12 cellular contexts compared by ENCODE assay signal in the genomic region with DNA sequence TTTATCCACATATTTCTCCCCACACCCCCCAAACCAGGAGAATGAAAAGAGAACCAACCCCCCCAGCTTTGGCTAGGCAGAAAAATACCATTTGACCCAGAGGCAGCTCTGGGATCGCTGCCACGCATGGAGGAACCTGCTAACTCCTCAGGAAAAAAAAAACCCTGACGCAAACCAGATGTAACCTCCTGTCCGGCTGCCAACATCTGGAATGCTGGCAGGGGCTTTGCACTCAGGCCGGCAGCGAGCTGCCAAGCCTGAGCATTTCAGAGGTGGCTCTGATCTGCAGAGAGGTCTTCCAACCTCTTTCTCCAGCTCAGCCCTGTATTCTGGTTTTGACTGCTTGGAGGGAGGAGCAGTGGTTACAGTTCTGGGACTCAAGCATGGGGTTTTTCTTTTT. TPM values are rescaled to one million over a fixed set of nuclear protein-coding genes. Genes with fewer than 3 reads are reported as not detected.
DNase-seq lines count a peak whose midpoint lies in the region; ATAC-seq and TF ChIP-seq lines count a peak whose summit lies in the region.
"Had no signal": no experiment of that assay in that cellular context is flagged by ENCODE, and none has a peak within 500 bp of the region (broad histone marks: within the 10 kb centered on the region; RNA-seq: fewer than 3 reads in every experiment).

No MANE protein-coding gene starts in this region.

- H3K14ac ChIP-seq in trophoblast cell (ENCODE audit: low read length) = no peak overlapping the region

- no peak overlapping the region for H3K18ac ChIP-seq in trophoblast cell (ENCODE audit: low read length)

- H3K4me3 Mint-ChIP-seq in endothelial cell (ENCODE audit: unreplicated experiment) = peak overlapping the region; percentile 69
- H3K4me3 Mint-ChIP-seq: naive thymus-derived CD8-positive, alpha-beta T cell had no signal

- intact Hi-C loops in lower leg skin (cut with DNase I; ENCODE audit: low total_unique reads) = no loop called here

- H3K4me1 ChIP-seq in thoracic aorta (ENCODE audit: control insufficient read depth in 1 of 2, low read depth in 2 of 2) = peaks cover 39 to 74% of the 10 kb centered on the region in 2 donors
- no peaks in the 10 kb centered on the region for H3K4me1 ChIP-seq in trophoblast cell (ENCODE audit: control insufficient read depth in 1 of 2, insufficient read depth in 2 of 2, low read length in 2 of 2)

- no peak overlapping the region for H2BK5ac ChIP-seq in trophoblast cell (ENCODE audit: low read depth, low read length, poor library complexity)

- no peak overlapping the region for H3K27ac Mint-ChIP-seq in endothelial cell (ENCODE audit: unreplicated experiment)

- H4K12ac ChIP-seq in trophoblast cell (ENCODE audit: low read depth, low read length) = no peak overlapping the region

- H4K91ac ChIP-seq in trophoblast cell (ENCODE audit: low read depth, low read length) = no peak overlapping the region

- no peak overlapping the region for H3K23ac ChIP-seq in trophoblast cell (ENCODE audit: low read length)

- TF ChIP-seq POLR2A in lower leg skin (IDR thresholded peaks at IDR 0.05) = no peak

- no peak overlapping the region for H2BK120ac ChIP-seq in trophoblast cell (ENCODE audit: insufficient read depth, low read length, poor library complexity)

- DNase-seq in NCI-H2029 treated with DMSO at 0.1 percent for 48 hours (lab: John Stamatoyannopoulos, UW) (peak; percentile 66), endothelial cell (ENCODE audit: low spot score) (no peak), lower leg skin (ENCODE audit: low spot score in 2 of 2) (peak; percentile 65 to 94), thoracic aorta (ENCODE audit: low spot score) (peak; percentile 44), trophoblast cell (no peak), SIG-M5 treated with dmso at 0.1 percent for 504 hours (lab: John Stamatoyannopoulos, UW; ENCODE audit: unreplicated experiment) (no peak), NCI-H2196 (lab: John Stamatoyannopoulos, UW; ENCODE audit: unreplicated experiment) (no peak)
- DNase-seq: activated CD4-positive, alpha-beta T cell treated with anti-CD3 and anti-CD28 coated beads, Interleukin-2, amount 10 ng/mL, durations not matched to agents 24 days and 14 days; naive thymus-derived CD8-positive, alpha-beta T cell had no signal

- no peaks in the 10 kb centered on the region for H3K27me3 ChIP-seq in thoracic aorta (replicated peaks; ENCODE audit: insufficient read depth)
- H3K27me3 ChIP-seq in trophoblast cell (ENCODE audit: insufficient read depth, low read length) = no peaks in the 10 kb centered on the region

- H3K4me3 ChIP-seq in lower leg skin (ENCODE audit: low read depth, poor library complexity, severe bottlenecking) (no peak overlapping the region), thoracic aorta (peak overlapping the region; percentile 9), trophoblast cell (ENCODE audit: low read depth, low read length) (no peak overlapping the region)

- ATAC-seq in thoracic aorta (ENCODE audit: insufficient number of reproducible peaks, low FRiP score, low read depth) (peak; percentile 22), GM18870 (IDR thresholded peaks at IDR 0.05; ENCODE audit: unreplicated experiment) (no peak)
- ATAC-seq: naive thymus-derived CD8-positive, alpha-beta T cell; Panc1 had no signal

- no peaks in the 10 kb centered on the region for H3K79me2 ChIP-seq in trophoblast cell (ENCODE audit: control insufficient read depth, insufficient read depth, low read length, poor library complexity)

- TF ChIP-seq CTCF in endothelial cell (IDR thresholded peaks at IDR 0.05; ENCODE audit: unreplicated experiment) (no peak), lower leg skin (IDR thresholded peaks at IDR 0.05) (no peak), thoracic aorta (IDR thresholded peaks at IDR 0.05) (no peak)

- no peak overlapping the region for H3K9ac ChIP-seq in trophoblast cell (ENCODE audit: low read length)

- H3K36me3 ChIP-seq in thoracic aorta = no peaks in the 10 kb centered on the region
- H3K36me3 ChIP-seq in trophoblast cell (ENCODE audit: control insufficient read depth in 1 of 2, insufficient read depth in 2 of 2, low read length in 2 of 2) = peaks cover 18 to 19% of the 10 kb centered on the region in 2 experiments

- H3K79me1 ChIP-seq in trophoblast cell (ENCODE audit: low read length) = no peaks in the 10 kb centered on the region

- H3K4me1 Mint-ChIP-seq in endothelial cell (ENCODE audit: unreplicated experiment) = peaks cover 72% of the 10 kb centered on the region

- no peak overlapping the region for H3K4ac ChIP-seq in trophoblast cell (ENCODE audit: low read depth, low read length)

- no peak overlapping the region for H4K8ac ChIP-seq in trophoblast cell (ENCODE audit: low read depth, low read length)

- H2AFZ ChIP-seq in trophoblast cell (ENCODE audit: insufficient read depth, low read length, poor library complexity) = no peak overlapping the region

- H3K27ac ChIP-seq in thoracic aorta = peak overlapping the region; percentile 78 to 81
- H3K27ac ChIP-seq in trophoblast cell (ENCODE audit: low read depth, low read length) = no peak overlapping the region
- H3K27ac ChIP-seq: HL-60 had no signal

- no peaks in the 10 kb centered on the region for H3K9me3 Mint-ChIP-seq in endothelial cell (ENCODE audit: unreplicated experiment)
- H3K9me3 Mint-ChIP-seq: activated CD4-positive, alpha-beta T cell treated with anti-CD3 and anti-CD28 coated beads, Interleukin-2, amount 10 ng/mL, durations not matched to agents 24 days and 14 days; naive thymus-derived CD8-positive, alpha-beta T cell had no signal

- 14% methylated on average over 6 of the region's 6 CpGs for WGBS in lower leg skin, 2 donors
- WGBS in trophoblast cell (ENCODE audit: extremely low coverage, insufficient coverage, insufficient read length) = no CpG with 5 or more reads among the region's 6 CpGs

- peaks cover 2% of the 10 kb centered on the region for H3K27me3 Mint-ChIP-seq in endothelial cell (ENCODE audit: unreplicated experiment)
- H3K27me3 Mint-ChIP-seq: activated CD4-positive, alpha-beta T cell treated with anti-CD3 and anti-CD28 coated beads, Interleukin-2, amount 10 ng/mL, durations not matched to agents 24 days and 14 days had no signal

- H3K9me3 ChIP-seq in thoracic aorta = no peaks in the 10 kb centered on the region
- H3K9me3 ChIP-seq in trophoblast cell (ENCODE audit: insufficient read depth, low read depth, low read length) = peaks cover 4% of the 10 kb centered on the region

- peaks cover 51% of the 10 kb centered on the region for H3K36me3 Mint-ChIP-seq in endothelial cell (ENCODE audit: low read depth, unreplicated experiment)
- H3K36me3 Mint-ChIP-seq: naive thymus-derived CD8-positive, alpha-beta T cell had no signal

- no peak overlapping the region for H2AK5ac ChIP-seq in trophoblast cell (ENCODE audit: low read length)

- no peak overlapping the region for H2BK12ac ChIP-seq in trophoblast cell (ENCODE audit: low read length)

- H3K4me2 ChIP-seq in trophoblast cell (ENCODE audit: low read length) = no peak overlapping the region

RNA-seq across cellular contexts. Expression of a gene that starts 8.2 kb away (rescaled TPM):
- total RNA-seq in endothelial cell (ENCODE audit: unreplicated experiment) (1,531 TPM), lower leg skin (10 to 100 TPM; 35.1 to 90.4 (median 39.6) TPM), thoracic aorta (100 to 1,000 TPM; 177 to 310 TPM)
- 68.1 and 68.9 TPM in 2 replicates for polyA plus RNA-seq in trophoblast cell (2013)

RNA-seq across cellular contexts. Expression of a gene that starts 33.7 kb away (rescaled TPM):
- 28.3 TPM for total RNA-seq in endothelial cell (ENCODE audit: unreplicated experiment)
- total RNA-seq in lower leg skin = 10 to 100 TPM in 1 of 4 donors, 1 to 10 TPM in 3; 5.7 to 11.9 (median 8.2) TPM
- total RNA-seq in thoracic aorta = 1 to 10 TPM in 1 of 2 donors, under 1 TPM in 1; 0.81 to 8.5 TPM
- polyA plus RNA-seq in trophoblast cell (2013) = 98.7 and 104 TPM in 2 replicates

RNA-seq across cellular contexts. Expression of a gene that starts 50.0 kb away (rescaled TPM):
- total RNA-seq in endothelial cell (ENCODE audit: unreplicated experiment) (0.08 TPM), lower leg skin (1,000 to 10,000 TPM in 1 of 4 donors, 100 to 1,000 TPM in 3; 413 to 1,865 (median 485) TPM), thoracic aorta (under 1 TPM; 0.14 to 0.78 TPM)
- 0.79 and 1.1 TPM in 2 replicates for polyA plus RNA-seq in trophoblast cell (2013)
- total RNA-seq: naive thymus-derived CD8-positive, alpha-beta T cell had no signal
- polyA plus RNA-seq: naive thymus-derived CD8-positive, alpha-beta T cell had no signal

Comparison
In these comparisons a context has a peak if more than half of its experiments do, and no peak if none do; other contexts are left out.
1. DNase-seq: peak in NCI-H2029 treated with DMSO at 0.1 percent for 48 hours (single experiment), lower leg skin (2 of 2) and thoracic aorta (single experiment); none in endothelial cell (single experiment), trophoblast cell (0 of 2), SIG-M5 treated with dmso at 0.1 percent for 504 hours (single experiment) and NCI-H2196 (single experiment).
2. RNA of a gene that starts 50.0 kb away (total RNA-seq): 413 to 1,865 TPM in lower leg skin; 0.14 to 0.78 TPM in thoracic aorta and 0.08 TPM in endothelial cell (single experiment); every median in the first group is over 100 times any median in the second.